Comparison of ENCODE assay signal across 12 cellular contexts in genomic region chr16:68216240-68216639, GRCh38.
"Had no signal": no experiment of that assay in that cellular context is flagged by ENCODE, and none has a peak within 500 bp of the region (broad histone marks: within the 10 kb centered on the region; RNA-seq: fewer than 3 reads in every experiment).

No MANE protein-coding gene starts in this region.

- H3K9me3 ChIP-seq: adrenal gland, left ventricle myocardium inferior, tibial artery had no signal

- H3K4me1 ChIP-seq: adrenal gland, tibial artery had no signal

- H3K27me3 ChIP-seq: adrenal gland, tibial artery had no signal

- H3K4me3 ChIP-seq: adrenal gland, left ventricle myocardium inferior, tibial artery had no signal

- H3K9me3 Mint-ChIP-seq: central memory CD8-positive, alpha-beta T cell had no signal

- H3K27ac ChIP-seq: adrenal gland, epithelial cell of prostate, left ventricle myocardium inferior, tibial artery had no signal

- H3K4me3 Mint-ChIP-seq: central memory CD8-positive, alpha-beta T cell had no signal

- H3K27me3 Mint-ChIP-seq: central memory CD8-positive, alpha-beta T cell had no signal

- DNase-seq: activated effector memory CD4-positive, alpha-beta T cell treated with anti-CD3 and anti-CD28 coated beads, Interleukin-2, amount 50 U/mL, for 16 hours; adrenal gland; cortex of kidney; effector CD8-positive, alpha-beta T cell; kidney; left ventricle myocardium inferior; retina; stimulated activated CD4-positive, alpha-beta T cell treated with anti-CD3 and anti-CD28 coated beads, Interleukin-15, amount 100 ng/mL, for 24 hours; stimulated activated CD4-positive, alpha-beta T cell treated with anti-CD3 and anti-CD28 coated beads, Interleukin-4, amount 100 ng/mL, for 24 hours; tibial artery had no signal

- H3K36me3 ChIP-seq: adrenal gland, left ventricle myocardium inferior had no signal
